In genomic region chr6:32639440-32640394, GRCh38 we compare ENCODE assay signal across 19 cellular contexts. TPM values are rescaled to one million over a fixed set of nuclear protein-coding genes. Genes with fewer than 3 reads are reported as not detected.
DNase-seq lines count a peak whose midpoint lies in the region; ATAC-seq, FAIRE-seq and TF ChIP-seq lines count a peak whose summit lies in the region.
"Had no signal": no experiment of that assay in that cellular context is flagged by ENCODE, and none has a peak within 500 bp of the region (broad histone marks: within the 10 kb centered on the region; RNA-seq: fewer than 3 reads in every experiment).

No MANE protein-coding gene starts in this region.

- no peaks in the 10 kb centered on the region for H3K27me3 ChIP-seq in right cardiac atrium (ENCODE audit: control insufficient read depth, insufficient read depth)

- no peaks in the 10 kb centered on the region for H3K4me1 ChIP-seq in right cardiac atrium (ENCODE audit: control insufficient read depth, insufficient read depth, low read length)

- no peak for ATAC-seq in activated CD8-positive, alpha-beta memory T cell treated with anti-CD3 and anti-CD28 coated beads, Interleukin-2, amount 10 ng/mL, durations not matched to agents 7 days and 5 days
- ATAC-seq in right cardiac atrium: no peak

- H3K9me3 ChIP-seq in right cardiac atrium (ENCODE audit: control insufficient read depth, low read length): no peaks in the 10 kb centered on the region

- peak; percentile 63 for TF ChIP-seq POLR2A in GM12892 (IDR thresholded peaks at IDR 0.05; ENCODE audit: low read depth, low read length)

- peaks cover 8% of the 10 kb centered on the region for H3K27me3 Mint-ChIP-seq in activated CD8-positive, alpha-beta memory T cell treated with anti-CD3 and anti-CD28 coated beads, Interleukin-2, amount 10 ng/mL, durations not matched to agents 7 days and 5 days
- H3K27me3 Mint-ChIP-seq in activated T-helper 1 cell treated with anti-CD3 and anti-CD28 coated beads, Interleukin-12 subunit alpha, Interleukin-12 subunit beta, Interleukin-2, Interleukin-4 antibody, amounts not matched to agents 30 ng/mL and 10 ng/mL and 1 ng/mL, durations not matched to agents 14 hours and 24 hours and 36 hours (ENCODE audit: insufficient read depth): peaks cover 14% of the 10 kb centered on the region
- H3K27me3 Mint-ChIP-seq in neural crest cell (ENCODE audit: low read depth): peaks cover 33% of the 10 kb centered on the region

- FAIRE-seq in GM12892 (lab: Jason Lieb, UNC): peak; percentile 87
- FAIRE-seq: RCC 7860 had no signal

- DNase-seq in activated CD8-positive, alpha-beta memory T cell treated with anti-CD3 and anti-CD28 coated beads, Interleukin-2, amount 10 ng/mL, durations not matched to agents 7 days and 5 days: no peak
- DNase-seq in activated CD8-positive, alpha-beta memory T cell treated with anti-CD3 and anti-CD28 coated beads for 24 hours: no peak
- DNase-seq in GM12892 (ENCODE audit: insufficient read length): no peak
- DNase-seq in activated T-helper 1 cell treated with anti-CD3 and anti-CD28 coated beads, Interleukin-12 subunit alpha, Interleukin-12 subunit beta, Interleukin-2, Interleukin-4 antibody, amounts not matched to agents 30 ng/mL and 10 ng/mL and 1 ng/mL, durations not matched to agents 14 hours and 24 hours and 36 hours (ENCODE audit: low spot score): no peak
- no peak for DNase-seq in neural crest cell (ENCODE audit: low read depth, low spot score)
- no peak for DNase-seq in right cardiac atrium
- DNase-seq in activated effector memory CD4-positive, alpha-beta T cell treated with anti-CD3 and anti-CD28 coated beads, Interleukin-2, amount 50 U/mL, for 16 hours: no peak
- DNase-seq in glomerular visceral epithelial cell (ENCODE audit: extremely low spot score): no peak
- DNase-seq: C1 segment of cervical spinal cord, Calu3, H9, NCI-H1417 treated with DMSO at 0.1 percent for 48 hours, NCI-H2029, NCI-H2171 treated with DMSO at 0.1 percent for 48 hours, SHP77 had no signal

- H3K4me1 Mint-ChIP-seq in activated CD8-positive, alpha-beta memory T cell treated with anti-CD3 and anti-CD28 coated beads, Interleukin-2, amount 10 ng/mL, durations not matched to agents 7 days and 5 days: peaks cover 57% of the 10 kb centered on the region
- peaks cover 44% of the 10 kb centered on the region for H3K4me1 Mint-ChIP-seq in activated T-helper 1 cell treated with anti-CD3 and anti-CD28 coated beads, Interleukin-12 subunit alpha, Interleukin-12 subunit beta, Interleukin-2, Interleukin-4 antibody, amounts not matched to agents 30 ng/mL and 10 ng/mL and 1 ng/mL, durations not matched to agents 14 hours and 24 hours and 36 hours (ENCODE audit: low read depth)
- no peaks in the 10 kb centered on the region for H3K4me1 Mint-ChIP-seq in neural crest cell

- intact Hi-C loops in activated T-helper 1 cell treated with anti-CD3 and anti-CD28 coated beads, Interleukin-12 subunit alpha, Interleukin-12 subunit beta, Interleukin-2, Interleukin-4 antibody, amounts not matched to agents 30 ng/mL and 10 ng/mL and 1 ng/mL, durations not matched to agents 14 hours and 24 hours and 36 hours (cut with micrococcal nuclease): loop anchor here (5.0 kb wide), 1 partner anchor 103 kb away; the partner anchor contains the start of gene HLA-DQA2
- intact Hi-C loops in right cardiac atrium (cut with DNase I): loop anchor here in 1 of 4 donors (5.0 kb wide), 1 partner anchor 108 kb away; no protein-coding TSS in a partner anchor

- H3K36me3 Mint-ChIP-seq in activated CD8-positive, alpha-beta memory T cell treated with anti-CD3 and anti-CD28 coated beads, Interleukin-2, amount 10 ng/mL, durations not matched to agents 7 days and 5 days: peaks cover 38% of the 10 kb centered on the region
- peaks cover 6% of the 10 kb centered on the region for H3K36me3 Mint-ChIP-seq in activated T-helper 1 cell treated with anti-CD3 and anti-CD28 coated beads, Interleukin-12 subunit alpha, Interleukin-12 subunit beta, Interleukin-2, Interleukin-4 antibody, amounts not matched to agents 30 ng/mL and 10 ng/mL and 1 ng/mL, durations not matched to agents 14 hours and 24 hours and 36 hours (ENCODE audit: low read depth)
- no peaks in the 10 kb centered on the region for H3K36me3 Mint-ChIP-seq in neural crest cell (ENCODE audit: low read depth)

- H3K9me3 Mint-ChIP-seq in activated CD8-positive, alpha-beta memory T cell treated with anti-CD3 and anti-CD28 coated beads, Interleukin-2, amount 10 ng/mL, durations not matched to agents 7 days and 5 days (ENCODE audit: low read depth): no peaks in the 10 kb centered on the region
- no peaks in the 10 kb centered on the region for H3K9me3 Mint-ChIP-seq in activated T-helper 1 cell treated with anti-CD3 and anti-CD28 coated beads, Interleukin-12 subunit alpha, Interleukin-12 subunit beta, Interleukin-2, Interleukin-4 antibody, amounts not matched to agents 30 ng/mL and 10 ng/mL and 1 ng/mL, durations not matched to agents 14 hours and 24 hours and 36 hours
- H3K9me3 Mint-ChIP-seq in neural crest cell: no peaks in the 10 kb centered on the region
- H3K9me3 Mint-ChIP-seq: H9 had no signal

- no peak for TF ChIP-seq CTCF in neural crest cell (conservative IDR thresholded peaks at IDR 0.05)

- WGBS in right cardiac atrium: 79% methylated on average over 8 of the region's 8 CpGs

- CTCF ChIA-PET in activated CD8-positive, alpha-beta memory T cell treated with anti-CD3 and anti-CD28 coated beads, Interleukin-2, amount 10 ng/mL, durations not matched to agents 7 days and 5 days (lab: Charles Lee): no interaction called here

- peak overlapping the region; percentile 15 for H3K4me3 Mint-ChIP-seq in activated CD8-positive, alpha-beta memory T cell treated with anti-CD3 and anti-CD28 coated beads, Interleukin-2, amount 10 ng/mL, durations not matched to agents 7 days and 5 days
- H3K4me3 Mint-ChIP-seq in activated T-helper 1 cell treated with anti-CD3 and anti-CD28 coated beads, Interleukin-12 subunit alpha, Interleukin-12 subunit beta, Interleukin-2, Interleukin-4 antibody, amounts not matched to agents 30 ng/mL and 10 ng/mL and 1 ng/mL, durations not matched to agents 14 hours and 24 hours and 36 hours: peak overlapping the region; percentile 6
- no peak overlapping the region for H3K4me3 Mint-ChIP-seq in neural crest cell
- H3K4me3 Mint-ChIP-seq: H9 had no signal

- no peak overlapping the region for H3K27ac Mint-ChIP-seq in activated CD8-positive, alpha-beta memory T cell treated with anti-CD3 and anti-CD28 coated beads, Interleukin-2, amount 10 ng/mL, durations not matched to agents 7 days and 5 days
- H3K27ac Mint-ChIP-seq in activated T-helper 1 cell treated with anti-CD3 and anti-CD28 coated beads, Interleukin-12 subunit alpha, Interleukin-12 subunit beta, Interleukin-2, Interleukin-4 antibody, amounts not matched to agents 30 ng/mL and 10 ng/mL and 1 ng/mL, durations not matched to agents 14 hours and 24 hours and 36 hours: no peak overlapping the region
- peak overlapping the region; percentile 14 for H3K27ac Mint-ChIP-seq in neural crest cell (ENCODE audit: unreplicated experiment)
- H3K27ac Mint-ChIP-seq: H9 had no signal

- H3K27ac ChIP-seq in right cardiac atrium (ENCODE audit: low read length): no peak overlapping the region

- H3K4me3 ChIP-seq in right cardiac atrium (ENCODE audit: low read length): no peak overlapping the region

RNA-seq across cellular contexts. Expression of gene HLA-DQA1, which starts 2.5 kb away (rescaled TPM):
- 100 to 1,000 TPM in 1 of 2 experiments, 10 to 100 TPM in 1; 74.4 to 143 TPM for total RNA-seq in activated CD8-positive, alpha-beta memory T cell treated with anti-CD3 and anti-CD28 coated beads, Interleukin-2, amount 10 ng/mL, durations not matched to agents 7 days and 5 days
- 1,511 TPM for polyA plus RNA-seq in GM12892 (2012; ENCODE audit: missing spikeins)
- total RNA-seq in activated T-helper 1 cell treated with anti-CD3 and anti-CD28 coated beads, Interleukin-12 subunit alpha, Interleukin-12 subunit beta, Interleukin-2, Interleukin-4 antibody, amounts not matched to agents 30 ng/mL and 10 ng/mL and 1 ng/mL, durations not matched to agents 14 hours and 24 hours and 36 hours: 12.5 and 13.3 TPM in 2 replicates
- total RNA-seq in neural crest cell (not detected in 2 replicates), right cardiac atrium (10 to 100 TPM in 2 of 4 donors, 1 to 10 TPM in 2; 6.5 to 18.4 (median 8.9) TPM)
- 6.0 TPM for polyA plus RNA-seq in right cardiac atrium
- total RNA-seq: A172, LHCN-M2, NCI-H460 had no signal

RNA-seq across cellular contexts. Expression of gene HLA-DQB1, which starts 26.7 kb away (rescaled TPM):
- 10 to 100 TPM; 72.9 to 89.8 TPM for total RNA-seq in activated CD8-positive, alpha-beta memory T cell treated with anti-CD3 and anti-CD28 coated beads, Interleukin-2, amount 10 ng/mL, durations not matched to agents 7 days and 5 days
- polyA plus RNA-seq in GM12892 (2012; ENCODE audit: missing spikeins): 443 TPM
- 4.3 and 4.7 TPM in 2 replicates for total RNA-seq in activated T-helper 1 cell treated with anti-CD3 and anti-CD28 coated beads, Interleukin-12 subunit alpha, Interleukin-12 subunit beta, Interleukin-2, Interleukin-4 antibody, amounts not matched to agents 30 ng/mL and 10 ng/mL and 1 ng/mL, durations not matched to agents 14 hours and 24 hours and 36 hours
- total RNA-seq in neural crest cell (0.18 and 0.23 TPM in 2 replicates), right cardiac atrium (10 to 100 TPM in 3 of 4 donors, 1 to 10 TPM in 1; 5.7 to 15.0 (median 14.8) TPM)
- polyA plus RNA-seq in right cardiac atrium: 19.8 TPM
- total RNA-seq: A172, LHCN-M2 had no signal

RNA-seq across cellular contexts. Expression of gene HLA-DRB1, which starts 50.1 kb away (rescaled TPM):
- total RNA-seq in activated CD8-positive, alpha-beta memory T cell treated with anti-CD3 and anti-CD28 coated beads, Interleukin-2, amount 10 ng/mL, durations not matched to agents 7 days and 5 days: 100 to 1,000 TPM; 189 to 228 TPM
- polyA plus RNA-seq in GM12892 (2012; ENCODE audit: missing spikeins): 896 TPM
- total RNA-seq in activated T-helper 1 cell treated with anti-CD3 and anti-CD28 coated beads, Interleukin-12 subunit alpha, Interleukin-12 subunit beta, Interleukin-2, Interleukin-4 antibody, amounts not matched to agents 30 ng/mL and 10 ng/mL and 1 ng/mL, durations not matched to agents 14 hours and 24 hours and 36 hours: 33.1 and 33.7 TPM in 2 replicates
- 0.66 and 0.84 TPM in 2 replicates for total RNA-seq in neural crest cell
- total RNA-seq in right cardiac atrium: 100 to 1,000 TPM in 2 of 4 donors, 10 to 100 TPM in 2; 33.7 to 153 (median 104) TPM
- 30.1 TPM for polyA plus RNA-seq in right cardiac atrium

Comparison
In these comparisons a context has a peak if more than half of its experiments do, and no peak if none do; other contexts are left out.
1. RNA of gene HLA-DQB1, which starts 26.7 kb away (total RNA-seq): 72.9 to 89.8 TPM in activated CD8-positive, alpha-beta memory T cell treated with anti-CD3 and anti-CD28 coated beads, Interleukin-2, amount 10 ng/mL, durations not matched to agents 7 days and 5 days; 5.7 to 15.0 TPM in right cardiac atrium, 4.3 to 4.7 TPM in activated T-helper 1 cell treated with anti-CD3 and anti-CD28 coated beads, Interleukin-12 subunit alpha, Interleukin-12 subunit beta, Interleukin-2, Interleukin-4 antibody, amounts not matched to agents 30 ng/mL and 10 ng/mL and 1 ng/mL, durations not matched to agents 14 hours and 24 hours and 36 hours and 0.18 to 0.23 TPM in neural crest cell; every median in the first group is over 4 times any median in the second.
2. RNA of gene HLA-DRB1, which starts 50.1 kb away (total RNA-seq): 189 to 228 TPM in activated CD8-positive, alpha-beta memory T cell treated with anti-CD3 and anti-CD28 coated beads, Interleukin-2, amount 10 ng/mL, durations not matched to agents 7 days and 5 days, 33.7 to 153 TPM in right cardiac atrium and 33.1 to 33.7 TPM in activated T-helper 1 cell treated with anti-CD3 and anti-CD28 coated beads, Interleukin-12 subunit alpha, Interleukin-12 subunit beta, Interleukin-2, Interleukin-4 antibody, amounts not matched to agents 30 ng/mL and 10 ng/mL and 1 ng/mL, durations not matched to agents 14 hours and 24 hours and 36 hours; 0.66 to 0.84 TPM in neural crest cell; every median in the first group is over 10 times any median in the second.